Comparison of ENCODE assay signal across 17 cellular contexts in genomic region chr5:150082889-150083288, GRCh38. TPM values are rescaled to one million over a fixed set of nuclear protein-coding genes. Genes with fewer than 3 reads are reported as not detected.
DNase-seq lines count a peak whose midpoint lies in the region; ATAC-seq, FAIRE-seq and TF ChIP-seq lines count a peak whose summit lies in the region.
"Had no signal": no experiment of that assay in that cellular context is flagged by ENCODE, and none has a peak within 500 bp of the region (broad histone marks: within the 10 kb centered on the region; RNA-seq: fewer than 3 reads in every experiment).

No MANE protein-coding gene starts in this region.

- no peak overlapping the region for H2AFZ ChIP-seq in endothelial cell of umbilical vein (ENCODE audit: low read depth, low read length)
- H2AFZ ChIP-seq in neural progenitor cell (replicated peaks), result no peak overlapping the region
- H2AFZ ChIP-seq in Karpas-422 (ENCODE audit: low read length), result no peak overlapping the region

- no peaks in the 10 kb centered on the region for H4K20me1 ChIP-seq in endothelial cell of umbilical vein (replicated peaks; ENCODE audit: control insufficient read depth, extremely low read depth, insufficient read depth, low read length)
- no peaks in the 10 kb centered on the region for H4K20me1 ChIP-seq in neural progenitor cell (ENCODE audit: low read depth)
- H4K20me1 ChIP-seq in Karpas-422 (ENCODE audit: insufficient read depth, low read depth, low read length), result no peaks in the 10 kb centered on the region

- no peaks in the 10 kb centered on the region for H3K9me3 Mint-ChIP-seq in activated T-cell treated with anti-CD3 and anti-CD28 coated beads, Interleukin-2, amount 50 U/mL, for 24 hours
- H3K9me3 Mint-ChIP-seq in activated T-cell treated with anti-CD3 and anti-CD28 coated beads, Interleukin-2, amount 50 U/mL, for 4 hours, result no peaks in the 10 kb centered on the region
- H3K9me3 Mint-ChIP-seq in neural progenitor cell, result no peaks in the 10 kb centered on the region

- POLR2A ChIA-PET in endothelial cell of umbilical vein (lab: Charles Lee), result interaction anchor here (1.1 kb wide), 1 partner anchor 60 kb away, joined by 3 read pairs; no protein-coding TSS in a partner anchor

- H3K27ac Mint-ChIP-seq in activated T-cell treated with anti-CD3 and anti-CD28 coated beads, Interleukin-2, amount 50 U/mL, for 24 hours, result no peak overlapping the region
- H3K27ac Mint-ChIP-seq in neural progenitor cell, result no peak overlapping the region
- H3K27ac Mint-ChIP-seq: activated naive CD8-positive, alpha-beta T cell had no signal

- BruUV-seq in endothelial cell of umbilical vein (replicated peaks; lab: Mats Ljungman, UMichigan), result no TSS peak

- TF ChIP-seq CTCF in endothelial cell of umbilical vein (IDR thresholded peaks at IDR 0.05; ENCODE audit: extremely low read depth in 1 of 2, insufficient read depth in 1 of 2, low read depth in 1 of 2, low read length in 2 of 2) (no peak), neural progenitor cell (IDR thresholded peaks at IDR 0.05) (no peak), upper lobe of right lung (IDR thresholded peaks at IDR 0.05) (no peak)

- TF ChIP-seq POLR2A in endothelial cell of umbilical vein (IDR thresholded peaks at IDR 0.05; ENCODE audit: low read depth, low read length), result no peak

- H3K27me3 Mint-ChIP-seq in activated T-cell treated with anti-CD3 and anti-CD28 coated beads, Interleukin-2, amount 50 U/mL, for 24 hours, result peaks cover 47% of the 10 kb centered on the region
- H3K27me3 Mint-ChIP-seq in activated T-cell treated with anti-CD3 and anti-CD28 coated beads, Interleukin-2, amount 50 U/mL, for 4 hours (ENCODE audit: low read depth), result peaks cover 42% of the 10 kb centered on the region
- peaks cover 11% of the 10 kb centered on the region for H3K27me3 Mint-ChIP-seq in neural progenitor cell (ENCODE audit: insufficient read depth, low read depth)

- peak; percentile 2 for DNase-seq in activated T-cell treated with anti-CD3 and anti-CD28 coated beads, Interleukin-2, amount 50 U/mL, for 24 hours
- DNase-seq in activated T-cell treated with anti-CD3 and anti-CD28 coated beads, Interleukin-2, amount 50 U/mL, for 4 hours, result no peak
- DNase-seq in endothelial cell of umbilical vein (ENCODE audit: low read depth, low spot score) (no peak), neural progenitor cell (ENCODE audit: low spot score) (no peak), upper lobe of right lung (peak; percentile 63), ACHN (no peak), Karpas-422 (no peak)
- DNase-seq: Caco-2, foreskin fibroblast, mesendoderm, MG63, nucleus accumbens, small intestine, SW 1271 had no signal

- no peaks in the 10 kb centered on the region for H3K9me1 ChIP-seq in endothelial cell of umbilical vein (replicated peaks; ENCODE audit: control insufficient read depth, extremely low read depth, insufficient read depth, low read length)

- in situ Hi-C loops in ACHN (cut with HindIII; ENCODE audit: low pct_ligation_motif_present, low pct_unique_long_range_greater_than_20kb, low sequenced_read_pairs), result no loop called here

- intact Hi-C loops in endothelial cell of umbilical vein (cut with micrococcal nuclease), result no loop called here
- intact Hi-C loops in upper lobe of right lung (cut with DNase I), result no loop called here

- H3K9ac ChIP-seq in endothelial cell of umbilical vein (replicated peaks; ENCODE audit: extremely low read depth, insufficient read depth, low read length), result no peak overlapping the region
- H3K9ac ChIP-seq in neural progenitor cell, result no peak overlapping the region
- no peak overlapping the region for H3K9ac ChIP-seq in Karpas-422 (ENCODE audit: low read length)

- peaks cover 7% of the 10 kb centered on the region for H3K4me1 Mint-ChIP-seq in activated T-cell treated with anti-CD3 and anti-CD28 coated beads, Interleukin-2, amount 50 U/mL, for 24 hours (ENCODE audit: low read depth)
- no peaks in the 10 kb centered on the region for H3K4me1 Mint-ChIP-seq in activated T-cell treated with anti-CD3 and anti-CD28 coated beads, Interleukin-2, amount 50 U/mL, for 4 hours (ENCODE audit: low read depth)
- H3K4me1 Mint-ChIP-seq in neural progenitor cell, result peaks cover 36% of the 10 kb centered on the region

- H3K27ac ChIP-seq in endothelial cell of umbilical vein (ENCODE audit: insufficient read depth, low read depth, low read length), result no peak overlapping the region
- H3K27ac ChIP-seq in neural progenitor cell, result no peak overlapping the region
- H3K27ac ChIP-seq in upper lobe of right lung, result no peak overlapping the region
- H3K27ac ChIP-seq in Karpas-422 (ENCODE audit: low read length), result no peak overlapping the region
- H3K27ac ChIP-seq: Peyer's patch had no signal

- CTCF ChIA-PET in endothelial cell of umbilical vein (lab: Charles Lee), result interaction anchor here (1.0 kb wide), 1 partner anchor 16 kb away, joined by 3 read pairs; no protein-coding TSS in a partner anchor

- no peaks in the 10 kb centered on the region for H3K9me2 ChIP-seq in Karpas-422 (replicated peaks; ENCODE audit: insufficient read depth, low read length)

- H3K4me1 ChIP-seq in endothelial cell of umbilical vein (ENCODE audit: control insufficient read depth, extremely low read depth, insufficient read depth, low read length) (peaks cover 17% of the 10 kb centered on the region), neural progenitor cell (peaks cover 22% of the 10 kb centered on the region), upper lobe of right lung (peaks cover 10% of the 10 kb centered on the region), Karpas-422 (ENCODE audit: low read length) (no peaks in the 10 kb centered on the region)

- FAIRE-seq in endothelial cell of umbilical vein (lab: Jason Lieb, UNC), result peak; percentile 33
- FAIRE-seq: small intestine had no signal

- H3K4me3 ChIP-seq in endothelial cell of umbilical vein (replicated peaks in 1 of 3; ENCODE audit: insufficient read depth in 1 of 3, low read depth in 1 of 3, low read length in 3 of 3), result no peak overlapping the region
- H3K4me3 ChIP-seq in neural progenitor cell, result no peak overlapping the region
- peak overlapping the region; percentile 14 for H3K4me3 ChIP-seq in upper lobe of right lung
- H3K4me3 ChIP-seq in Karpas-422 (ENCODE audit: low read length), result no peak overlapping the region
- H3K4me3 ChIP-seq: MG63 had no signal

- peak overlapping the region; percentile 34 for H3K4me2 ChIP-seq in endothelial cell of umbilical vein (ENCODE audit: insufficient read depth, low read length)
- no peak overlapping the region for H3K4me2 ChIP-seq in neural progenitor cell
- no peak overlapping the region for H3K4me2 ChIP-seq in Karpas-422 (ENCODE audit: low read depth, low read length, poor library complexity, severe bottlenecking)

- no peaks in the 10 kb centered on the region for H3K79me2 ChIP-seq in endothelial cell of umbilical vein (ENCODE audit: control insufficient read depth, insufficient read depth, low read length)
- no peaks in the 10 kb centered on the region for H3K79me2 ChIP-seq in neural progenitor cell (ENCODE audit: low read depth)
- no peaks in the 10 kb centered on the region for H3K79me2 ChIP-seq in Karpas-422 (ENCODE audit: low read length)

- H3K4me3 Mint-ChIP-seq in activated T-cell treated with anti-CD3 and anti-CD28 coated beads, Interleukin-2, amount 50 U/mL, for 24 hours, result no peak overlapping the region
- H3K4me3 Mint-ChIP-seq in activated T-cell treated with anti-CD3 and anti-CD28 coated beads, Interleukin-2, amount 50 U/mL, for 4 hours, result no peak overlapping the region
- peak overlapping the region; percentile 76 for H3K4me3 Mint-ChIP-seq in neural progenitor cell
- H3K4me3 Mint-ChIP-seq: activated naive CD8-positive, alpha-beta T cell had no signal

- H3F3A ChIP-seq in neural progenitor cell (ENCODE audit: low read depth), result peaks cover 6% of the 10 kb centered on the region

- no peaks in the 10 kb centered on the region for H3K9me3 ChIP-seq in endothelial cell of umbilical vein (replicated peaks; ENCODE audit: control insufficient read depth, insufficient read depth, low read length)
- no peaks in the 10 kb centered on the region for H3K9me3 ChIP-seq in neural progenitor cell (ENCODE audit: low read depth)
- no peaks in the 10 kb centered on the region for H3K9me3 ChIP-seq in upper lobe of right lung
- no peaks in the 10 kb centered on the region for H3K9me3 ChIP-seq in Karpas-422 (ENCODE audit: low read length)
- H3K9me3 ChIP-seq: Caco-2, MG63, Peyer's patch had no signal

- H3K27me3 ChIP-seq in endothelial cell of umbilical vein (ENCODE audit: control insufficient read depth in 2 of 2, insufficient read depth in 2 of 2, low read length in 2 of 2) (peaks cover 15% of the 10 kb centered on the region in 2 experiments), neural progenitor cell (no peaks in the 10 kb centered on the region), upper lobe of right lung (no peaks in the 10 kb centered on the region), Karpas-422 (ENCODE audit: low read length) (no peaks in the 10 kb centered on the region)
- H3K27me3 ChIP-seq: Peyer's patch had no signal

- no peak for ATAC-seq in activated T-cell treated with anti-CD3 and anti-CD28 coated beads, Interleukin-2, amount 50 U/mL, for 4 hours
- ATAC-seq in upper lobe of right lung (no peak), GM18498 (IDR thresholded peaks at IDR 0.05; ENCODE audit: unreplicated experiment) (no peak)

- no peaks in the 10 kb centered on the region for H3K36me3 Mint-ChIP-seq in activated T-cell treated with anti-CD3 and anti-CD28 coated beads, Interleukin-2, amount 50 U/mL, for 24 hours (ENCODE audit: low read depth)
- no peaks in the 10 kb centered on the region for H3K36me3 Mint-ChIP-seq in activated T-cell treated with anti-CD3 and anti-CD28 coated beads, Interleukin-2, amount 50 U/mL, for 4 hours (ENCODE audit: insufficient read depth)
- H3K36me3 Mint-ChIP-seq in neural progenitor cell, result no peaks in the 10 kb centered on the region
- H3K36me3 Mint-ChIP-seq: activated naive CD8-positive, alpha-beta T cell had no signal

- H3K36me3 ChIP-seq in endothelial cell of umbilical vein (ENCODE audit: control insufficient read depth in 2 of 2, extremely low read depth in 1 of 2, insufficient read depth in 2 of 2, low read length in 2 of 2) (no peaks in the 10 kb centered on the region), neural progenitor cell (no peaks in the 10 kb centered on the region), upper lobe of right lung (no peaks in the 10 kb centered on the region), Karpas-422 (ENCODE audit: insufficient read depth, low read length) (no peaks in the 10 kb centered on the region)
- H3K36me3 ChIP-seq: MG63, Peyer's patch had no signal

- dilution Hi-C loops in endothelial cell of umbilical vein (cut with MboI; ENCODE audit: extremely low pct_ligation_motif_present, low sequenced_read_pairs), result no loop called here

RNA-seq across cellular contexts. Expression of gene CSF1R, which starts 3.5 kb away (rescaled TPM):
- total RNA-seq in activated T-cell treated with anti-CD3 and anti-CD28 coated beads, Interleukin-2, amount 50 U/mL, for 4 hours, result under 1 TPM; 0.10 to 0.46 (median 0.26) TPM
- total RNA-seq in endothelial cell of umbilical vein (not detected in 2 replicates), neural progenitor cell (ENCODE audit: low replicate concordance) (not detected in 2 replicates), upper lobe of right lung (48.7 TPM)
- polyA plus RNA-seq in endothelial cell of umbilical vein, result not detected in 2 replicates
- not detected in 2 replicates for polyA plus RNA-seq in endothelial cell of umbilical vein (2011; cell fraction: cytosol; rRNA removed)
- polyA plus RNA-seq in endothelial cell of umbilical vein (2011; cell fraction: nucleus; rRNA removed), result not detected in 2 replicates
- not detected in 2 replicates for polyA plus RNA-seq in endothelial cell of umbilical vein (2012)
- polyA minus RNA-seq in endothelial cell of umbilical vein, result not detected in 2 replicates
- not detected for polyA minus RNA-seq in endothelial cell of umbilical vein (2011; cell fraction: cytosol; rRNA and poly(A)+ RNA removed)
- not detected in 2 replicates for polyA minus RNA-seq in endothelial cell of umbilical vein (2011; cell fraction: nucleus; rRNA and poly(A)+ RNA removed)
- not detected in 2 replicates for total RNA-seq in Karpas-422 (2014; rRNA removed; shearing (Covaris generic); ENCODE audit: low replicate concordance)

Comparison
In these comparisons a context has a peak if more than half of its experiments do, and no peak if none do; other contexts are left out.
1. DNase-seq: peak in activated T-cell treated with anti-CD3 and anti-CD28 coated beads, Interleukin-2, amount 50 U/mL, for 24 hours (single experiment) and upper lobe of right lung (single experiment); none in activated T-cell treated with anti-CD3 and anti-CD28 coated beads, Interleukin-2, amount 50 U/mL, for 4 hours (single experiment), endothelial cell of umbilical vein (single experiment), neural progenitor cell (single experiment), ACHN (single experiment) and Karpas-422 (single experiment).
2. RNA of gene CSF1R, which starts 3.5 kb away (total RNA-seq): 48.7 TPM in upper lobe of right lung (single experiment); 0.10 to 0.46 TPM in activated T-cell treated with anti-CD3 and anti-CD28 coated beads, Interleukin-2, amount 50 U/mL, for 4 hours, not detected in endothelial cell of umbilical vein, not detected in neural progenitor cell and not detected in Karpas-422; every median in the first group is over 10 times any median in the second.